Comparison of ENCODE assay signal across 32 cellular contexts in the genomic region with DNA sequence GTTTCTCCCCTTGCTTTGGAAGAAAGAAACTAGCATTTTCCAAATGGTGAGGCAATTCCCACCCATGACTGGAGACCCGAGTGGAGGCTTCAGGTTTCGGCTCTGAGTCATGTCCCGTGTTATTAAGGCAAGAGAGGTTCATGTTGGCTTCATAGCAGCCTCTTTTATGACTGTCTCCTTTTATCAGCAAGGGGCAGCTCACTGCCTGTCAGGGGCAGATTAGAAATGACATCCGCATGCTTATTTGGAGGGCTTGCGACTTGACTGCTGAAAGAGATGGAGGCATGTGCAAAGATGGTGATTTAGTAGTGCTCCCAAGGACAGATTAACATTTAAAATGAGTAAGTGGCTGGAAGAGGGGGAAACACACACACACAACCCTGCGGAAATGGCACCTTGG. TPM values are rescaled to one million over a fixed set of nuclear protein-coding genes. Genes with fewer than 3 reads are reported as not detected.
DNase-seq lines count a peak whose midpoint lies in the region; ATAC-seq, FAIRE-seq and TF ChIP-seq lines count a peak whose summit lies in the region.
"Had no signal": no experiment of that assay in that cellular context is flagged by ENCODE, and none has a peak within 500 bp of the region (broad histone marks: within the 10 kb centered on the region; RNA-seq: fewer than 3 reads in every experiment).

No MANE protein-coding gene starts in this region.

- no peak overlapping the region for H2AFZ ChIP-seq in GM23248

- WGBS in GM23248 (ENCODE audit: low coverage in 1 of 2, low lambda C conversion rate in 2 of 2, missing lambda C conversion rate in 2 of 2), 2 experiments = 81 to 82% methylated on average over 6 of the region's 6 CpGs
- 79 to 82% methylated on average over 6 of the region's 6 CpGs for WGBS in pancreas, 2 donors

- H3K27me3 ChIP-seq in GM23248 (replicated peaks; ENCODE audit: insufficient read depth) = no peaks in the 10 kb centered on the region
- no peaks in the 10 kb centered on the region for H3K27me3 ChIP-seq in RWPE2 (ENCODE audit: insufficient read depth, poor library complexity, severe bottlenecking)
- H3K27me3 ChIP-seq in pancreas = no peaks in the 10 kb centered on the region
- H3K27me3 ChIP-seq: foreskin keratinocyte, heart left ventricle, SJCRH30, stomach had no signal

- no peaks in the 10 kb centered on the region for H3K4me1 Mint-ChIP-seq in immature natural killer cell

- H3K36me3 ChIP-seq in GM23248 (ENCODE audit: low read depth) (no peaks in the 10 kb centered on the region), RWPE2 (ENCODE audit: low read depth) (peaks cover 26% of the 10 kb centered on the region), pancreas (no peaks in the 10 kb centered on the region)
- H3K36me3 ChIP-seq: HAP-1 had no signal

- H3K36me3 Mint-ChIP-seq in immature natural killer cell = peaks cover 10 to 38% (median 35%) of the 10 kb centered on the region in 3 donors

- ATAC-seq in RWPE2 (ENCODE audit: low read depth) (no peak), omental fat pad (ENCODE audit: low FRiP score) (no peak), pancreas (no peak)
- ATAC-seq: activated CD8-positive, alpha-beta T cell treated with anti-CD3 and anti-CD28 coated beads for 36 hours; activated naive CD4-positive, alpha-beta T cell treated with anti-CD3 and anti-CD28 coated beads, Interleukin-2, amount 50 U/mL, for 72 hours; CD8-positive, alpha-beta T cell; foreskin keratinocyte; left colon had no signal

- in situ Hi-C loops in GM23248 (cut with MboI) = no loop called here

- H3K4me3 ChIP-seq in GM23248 (no peak overlapping the region), RWPE2 (ENCODE audit: severe bottlenecking) (no peak overlapping the region), choroid plexus epithelial cell (ENCODE audit: low read depth, low read length) (no peak overlapping the region), pancreas (no peak overlapping the region)
- H3K4me3 ChIP-seq: HAP-1, heart left ventricle, SJCRH30, stomach had no signal

- no peak overlapping the region for H3K4me3 Mint-ChIP-seq in immature natural killer cell
- H3K4me3 Mint-ChIP-seq: activated CD8-positive, alpha-beta T cell treated with anti-CD3 and anti-CD28 coated beads for 36 hours; B cell; CD8-positive, alpha-beta T cell had no signal

- no peaks in the 10 kb centered on the region for H3K9me3 Mint-ChIP-seq in immature natural killer cell
- H3K9me3 Mint-ChIP-seq: activated CD8-positive, alpha-beta T cell treated with anti-CD3 and anti-CD28 coated beads for 36 hours; activated naive CD4-positive, alpha-beta T cell treated with anti-CD3 and anti-CD28 coated beads, Interleukin-2, amount 50 U/mL, for 72 hours; CD8-positive, alpha-beta T cell had no signal

- H3K4me1 ChIP-seq in GM23248 (ENCODE audit: insufficient read depth) (no peaks in the 10 kb centered on the region), RWPE2 (ENCODE audit: insufficient read depth, poor library complexity, severe bottlenecking) (no peaks in the 10 kb centered on the region), pancreas (no peaks in the 10 kb centered on the region)
- H3K4me1 ChIP-seq: foreskin keratinocyte, SJCRH30, stomach had no signal

- no peak for FAIRE-seq in pancreas (lab: Jason Lieb, UNC)
- FAIRE-seq: astrocyte, G401.6, RCC 7860, small intestine had no signal

- no peak overlapping the region for H3K4me2 ChIP-seq in GM23248 (ENCODE audit: unreplicated experiment)

- no peak overlapping the region for H3K9ac ChIP-seq in GM23248

- H3K27ac ChIP-seq in GM23248 = no peak overlapping the region
- H3K27ac ChIP-seq in RWPE2 (ENCODE audit: poor library complexity, severe bottlenecking) = no peak overlapping the region
- no peak overlapping the region for H3K27ac ChIP-seq in pancreas
- H3K27ac ChIP-seq: foreskin keratinocyte, heart left ventricle, SJCRH30, stomach had no signal

- DNase-seq in GM23248 (peak; percentile 13), RWPE2 (ENCODE audit: low spot score) (peak; percentile 38), choroid plexus epithelial cell (ENCODE audit: low read depth) (peak; percentile 36), myocyte (ENCODE audit: low read depth) (peak; percentile 44), Kasumi-1 (lab: John Stamatoyannopoulos, UW) (no peak), immature natural killer cell (no peak), omental fat pad (ENCODE audit: low spot score) (no peak), pancreas (no peak)
- DNase-seq: activated CD4-positive, alpha-beta T cell treated with anti-CD3 and anti-CD28 coated beads for 1 hour; activated CD8-positive, alpha-beta T cell treated with anti-CD3 and anti-CD28 coated beads for 36 hours; activated T-cell treated with anti-CD3 and anti-CD28 coated beads for 4 hours; CD8-positive, alpha-beta T cell; cerebellar nuclear complex; DMS153; foreskin keratinocyte; heart left ventricle; left colon; NCI-H1092 treated with DMSO at 0.1 percent for 48 hours; NCI-H187; NCI-H526 treated with DMSO at 0.1 percent for 48 hours; nucleus accumbens; stimulated activated CD8-positive, alpha-beta memory T cell treated with anti-CD3 and anti-CD28 coated beads, Interleukin-4, amount 100 ng/mL, for 48 hours; stomach; trophoblast cell had no signal

- H4K20me1 ChIP-seq in GM23248 (ENCODE audit: insufficient read depth) = no peaks in the 10 kb centered on the region

- intact Hi-C loops in pancreas (cut with DNase I) = no loop called here

- no peaks in the 10 kb centered on the region for H3K9me3 ChIP-seq in GM23248 (ENCODE audit: low read depth)
- H3K9me3 ChIP-seq in RWPE2 (ENCODE audit: severe bottlenecking) = no peaks in the 10 kb centered on the region
- H3K9me3 ChIP-seq in pancreas = no peaks in the 10 kb centered on the region
- H3K9me3 ChIP-seq: HAP-1, heart left ventricle, SJCRH30, stomach had no signal

- peaks cover 0 to 3% (median 1%) of the 10 kb centered on the region in 3 donors for H3K27me3 Mint-ChIP-seq in immature natural killer cell (ENCODE audit: low read depth in 3 of 3)
- H3K27me3 Mint-ChIP-seq: activated CD8-positive, alpha-beta T cell treated with anti-CD3 and anti-CD28 coated beads for 36 hours; B cell had no signal

- H3F3A ChIP-seq in GM23248 (ENCODE audit: insufficient read depth) = no peaks in the 10 kb centered on the region

- H3K79me2 ChIP-seq in GM23248 (ENCODE audit: insufficient read depth) = no peaks in the 10 kb centered on the region

- TF ChIP-seq CTCF in RWPE2 (IDR thresholded peaks at IDR 0.05; ENCODE audit: poor library complexity, severe bottlenecking) (no peak), choroid plexus epithelial cell (conservative IDR thresholded peaks at IDR 0.05; ENCODE audit: low read depth, low read length) (no peak), omental fat pad (IDR thresholded peaks at IDR 0.05) (no peak), pancreas (IDR thresholded peaks at IDR 0.05) (no peak)

- H3K9me2 ChIP-seq in GM23248 (ENCODE audit: insufficient read depth) = no peaks in the 10 kb centered on the region

- no peak overlapping the region for H3K27ac Mint-ChIP-seq in immature natural killer cell
- H3K27ac Mint-ChIP-seq: activated CD8-positive, alpha-beta T cell treated with anti-CD3 and anti-CD28 coated beads for 36 hours; activated naive CD4-positive, alpha-beta T cell treated with anti-CD3 and anti-CD28 coated beads, Interleukin-2, amount 50 U/mL, for 72 hours; B cell; CD8-positive, alpha-beta T cell had no signal

RNA-seq across cellular contexts. Expression of a gene that starts 52.2 kb away (rescaled TPM):
- total RNA-seq in GM23248 (2014; rRNA removed; shearing (Covaris generic)) = 6.2 and 9.2 TPM in 2 replicates
- polyA plus RNA-seq in GM23248 (2016; fragmentation: Nextera tagmentation; extraction: Ambion mirVana) (4.1 and 5.1 TPM in 2 replicates), immature natural killer cell (not detected), pancreas (10 to 100 TPM in 1 of 2 donors, 1 to 10 TPM in 1; 2.8 to 10.1 TPM)
- total RNA-seq in myocyte (77.5 and 139 TPM in 2 replicates), omental fat pad (under 1 TPM; 0.37 to 0.94 (median 0.62) TPM), pancreas (1 to 10 TPM; 1.1 to 4.4 (median 2.8) TPM)
- 13.1 TPM for polyA plus RNA-seq in myocyte (2012)
- total RNA-seq: activated CD8-positive, alpha-beta T cell treated with anti-CD3 and anti-CD28 coated beads for 36 hours; B cell; CD8-positive, alpha-beta T cell had no signal

Comparison
In these comparisons a context has a peak if more than half of its experiments do, and no peak if none do; other contexts are left out.
1. DNase-seq: peak in GM23248 (single experiment), RWPE2 (single experiment), choroid plexus epithelial cell (single experiment) and myocyte (single experiment); none in Kasumi-1 (0 of 2), immature natural killer cell (0 of 3), omental fat pad (single experiment) and pancreas (0 of 6).